ENCODE assay signal across 23 cellular contexts in genomic region chr16:21226749-21227148, GRCh38. TPM values are rescaled to one million over a fixed set of nuclear protein-coding genes. Genes with fewer than 3 reads are reported as not detected.
"Had no signal": no experiment of that assay in that cellular context is flagged by ENCODE, and none has a peak within 500 bp of the region (broad histone marks: within the 10 kb centered on the region; RNA-seq: fewer than 3 reads in every experiment).

No MANE protein-coding gene starts in this region.

- DNase-seq: activated B cell treated with CpG ODN at 0.5 μM for 24 hours; activated CD4-positive, alpha-beta memory T cell treated with anti-CD3 and anti-CD28 coated beads for 36 hours; activated CD4-positive, alpha-beta T cell treated with anti-CD3 and anti-CD28 coated beads for 4 hours; activated naive CD4-positive, alpha-beta T cell; activated naive CD8-positive, alpha-beta T cell treated with anti-CD3 and anti-CD28 coated beads for 36 hours; amniotic stem cell; dorsolateral prefrontal cortex; nephron progenitor cell; occipital lobe; stimulated activated CD4-positive, alpha-beta T cell treated with anti-CD3 and anti-CD28 coated beads, Interleukin-12 subunit alpha, Interleukin-12 subunit beta, amount 100 ng/mL, for 4 hours; stimulated activated CD4-positive, alpha-beta T cell treated with anti-CD3 and anti-CD28 coated beads, Interleukin-1b, Interleukin-23, amount 100 ng/mL, for 48 hours; stimulated activated CD8-positive, alpha-beta memory T cell treated with anti-CD3 and anti-CD28 coated beads, Interleukin-4, amount 100 ng/mL, for 48 hours; stimulated activated naive CD4-positive, alpha-beta T cell; T-helper 1 cell; T-helper 9 cell; tibial artery had no signal

- H3K4me1 ChIP-seq: right atrium auricular region, tibial artery had no signal

- H3K4me1 Mint-ChIP-seq: mesothelial cell of epicardium had no signal

- H3K4me3 ChIP-seq: dorsolateral prefrontal cortex, lung, right atrium auricular region, tibial artery had no signal

- H3K27ac Mint-ChIP-seq: activated B cell treated with CpG ODN at 0.5 μM for 24 hours; activated CD4-positive, alpha-beta memory T cell treated with anti-CD3 and anti-CD28 coated beads for 36 hours; activated naive CD8-positive, alpha-beta T cell treated with anti-CD3 and anti-CD28 coated beads for 36 hours; mesothelial cell of epicardium; nephron progenitor cell; progenitor cell of endocrine pancreas had no signal

- H3K36me3 Mint-ChIP-seq: activated CD4-positive, alpha-beta memory T cell treated with anti-CD3 and anti-CD28 coated beads for 36 hours; activated naive CD8-positive, alpha-beta T cell treated with anti-CD3 and anti-CD28 coated beads for 36 hours; mesothelial cell of epicardium had no signal

- H3K27me3 Mint-ChIP-seq: progenitor cell of endocrine pancreas had no signal

- H3K27me3 ChIP-seq: right atrium auricular region had no signal

- H3K9me3 ChIP-seq: right atrium auricular region, tibial artery had no signal

- H3K27ac ChIP-seq: epithelial cell of prostate, right atrium auricular region, tibial artery had no signal

- H3K4me3 Mint-ChIP-seq: activated B cell treated with CpG ODN at 0.5 μM for 24 hours; activated CD4-positive, alpha-beta memory T cell treated with anti-CD3 and anti-CD28 coated beads for 36 hours; activated naive CD8-positive, alpha-beta T cell treated with anti-CD3 and anti-CD28 coated beads for 36 hours; mesothelial cell of epicardium; nephron progenitor cell had no signal

- H3K9me3 Mint-ChIP-seq: activated B cell treated with CpG ODN at 0.5 μM for 24 hours; activated CD4-positive, alpha-beta memory T cell treated with anti-CD3 and anti-CD28 coated beads for 36 hours; activated naive CD8-positive, alpha-beta T cell treated with anti-CD3 and anti-CD28 coated beads for 36 hours; mesothelial cell of epicardium had no signal

RNA-seq across cellular contexts. Expression of gene ANKS4B, which starts 6.8 kb away (rescaled TPM):
- total RNA-seq: activated B cell treated with CpG ODN at 0.5 μM for 24 hours; activated CD4-positive, alpha-beta memory T cell treated with anti-CD3 and anti-CD28 coated beads for 36 hours; activated naive CD8-positive, alpha-beta T cell treated with anti-CD3 and anti-CD28 coated beads for 36 hours; cardiac septum; mesothelial cell of epicardium; occipital lobe; right atrium auricular region had no signal

RNA-seq across cellular contexts. Expression of gene ZP2, which starts 15.4 kb away (rescaled TPM):
- total RNA-seq: activated B cell treated with CpG ODN at 0.5 μM for 24 hours; activated CD4-positive, alpha-beta memory T cell treated with anti-CD3 and anti-CD28 coated beads for 36 hours; activated naive CD8-positive, alpha-beta T cell treated with anti-CD3 and anti-CD28 coated beads for 36 hours; cardiac septum; mesothelial cell of epicardium; myocyte; occipital lobe; progenitor cell of endocrine pancreas; right atrium auricular region had no signal

RNA-seq across cellular contexts. Expression of gene CRYM, which starts 51.3 kb away (rescaled TPM):
- total RNA-seq: activated CD4-positive, alpha-beta memory T cell treated with anti-CD3 and anti-CD28 coated beads for 36 hours; activated naive CD8-positive, alpha-beta T cell treated with anti-CD3 and anti-CD28 coated beads for 36 hours; myocyte had no signal
